ENCODE assay signal across 1 cellular context in the genomic region with DNA sequence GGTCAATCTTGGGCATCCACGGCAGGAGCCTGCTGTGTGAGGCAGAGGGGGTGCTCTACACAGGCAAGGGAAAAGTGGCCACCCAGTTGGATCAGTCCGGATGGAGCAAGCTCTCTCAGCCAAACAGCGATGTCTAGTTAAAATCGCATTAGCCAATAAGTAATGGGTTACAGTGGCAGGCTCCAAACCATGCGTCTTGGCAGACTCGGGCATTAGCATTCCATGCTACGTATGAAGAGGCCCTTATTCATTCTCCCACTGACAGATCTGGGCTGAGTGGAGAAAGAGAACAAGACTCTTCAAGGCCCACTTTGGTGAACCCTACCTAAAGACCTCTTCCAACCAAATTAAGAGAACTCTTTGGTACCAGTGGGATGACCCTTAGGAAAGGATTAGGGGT.
TF ChIP-seq lines count a peak whose summit lies in the region.

No MANE protein-coding gene starts in this region.

TF ChIP-seq in GM12878, 131 proteins besides CTCF, POLR2A, EP300 and RAD21:
- TF ChIP-seq YY1 (IDR thresholded peaks at IDR 0.05; ENCODE audit: low read depth, low read length) (no peak), REST (IDR thresholded peaks at IDR 0.05; ENCODE audit: low read depth, low read length) (no peak), POLR2AphosphoS5 (IDR thresholded peaks at IDR 0.05; ENCODE audit: low read length) (0 out of 2 replicates have a peak, but pooled peaks have one; percentile 20), USF1 (IDR thresholded peaks at IDR 0.05; ENCODE audit: borderline replicate concordance, extremely low read length, insufficient read depth, low read depth, low read length) (no peak)
